Comparison of ENCODE assay signal across 1 cellular context in genomic region chr5:154756203-154756870, GRCh38.
TF ChIP-seq lines count a peak whose summit lies in the region.

No MANE protein-coding gene starts in this region.

TF ChIP-seq in K562, 482 proteins besides CTCF, POLR2A, EP300 and RAD21 (continued from another document and continues in another):
- TF ChIP-seq ZNF407 (IDR thresholded peaks at IDR 0.05; ENCODE audit: low read depth) (0 out of 2 replicates have a peak, but pooled peaks have one; percentile 16), C11orf30 (IDR thresholded peaks at IDR 0.05; ENCODE audit: low read depth) (peak; percentile 70), TAF1 (IDR thresholded peaks at IDR 0.05; ENCODE audit: control insufficient read depth, extremely low read depth, insufficient read depth, low read length, severe bottlenecking) (peak; percentile 19), MCM5 (IDR thresholded peaks at IDR 0.05; ENCODE audit: low read depth) (no peak), ETV1 (tag; conservative IDR thresholded peaks at IDR 0.05; ENCODE audit: low read depth) (no peak; the same call in 1 of the 2 replicates), POLR2AphosphoS5 (IDR thresholded peaks at IDR 0.05; ENCODE audit: control insufficient read depth, insufficient read depth, low read depth, low read length) (peak; percentile 24; the same call in 1 of the 2 replicates), ZNF253 (CRISPR knock-in tag; conservative IDR thresholded peaks at IDR 0.05) (no peak), MYC (IDR thresholded peaks at IDR 0.05; ENCODE audit: low read depth, low read length) (peak; percentile 20; the same call in 1 of the 2 replicates), MYC (CRISPR knock-in tag; IDR thresholded peaks at IDR 0.05; ENCODE audit: borderline replicate concordance, low read depth) (0 out of 2 replicates have a peak, but pooled peaks have one; percentile 40), NFRKB (IDR thresholded peaks at IDR 0.05; ENCODE audit: low read depth) (0 out of 2 replicates have a peak, but pooled peaks have one; percentile 47), NRF1 (conservative IDR thresholded peaks at IDR 0.05 in 1 of 2, IDR thresholded peaks at IDR 0.05 in 1 of 2) (no peak), CREB5 (CRISPR knock-in tag; IDR thresholded peaks at IDR 0.05) (no peak), ELK1 (CRISPR knock-in tag; IDR thresholded peaks at IDR 0.05) (no peak), PRPF4 (IDR thresholded peaks at IDR 0.05; ENCODE audit: insufficient read depth, low read depth, low read length, poor library complexity, severe bottlenecking) (peak; percentile 28), FOXK1 (CRISPR knock-in tag; IDR thresholded peaks at IDR 0.05; ENCODE audit: borderline replicate concordance) (0 out of 2 replicates have a peak, but pooled peaks have one; percentile 16), FOXK2 (conservative IDR thresholded peaks at IDR 0.05 in 1 of 2, IDR thresholded peaks at IDR 0.05 in 1 of 2; ENCODE audit: low read depth in 2 of 2) (no peak), SREBF2 (CRISPR knock-in tag; IDR thresholded peaks at IDR 0.05) (no peak), ZNF263 (CRISPR knock-in tag; IDR thresholded peaks at IDR 0.05; ENCODE audit: borderline replicate concordance) (peak; percentile 76), RBM14 (IDR thresholded peaks at IDR 0.05; ENCODE audit: borderline replicate concordance, insufficient read depth, low read depth, low read length) (0 out of 2 replicates have a peak, but pooled peaks have one; percentile 26), CCNT2 (IDR thresholded peaks at IDR 0.05; ENCODE audit: borderline replicate concordance, extremely low read depth, insufficient read length, low read depth, low read length) (peak; percentile 59), STAT6 (CRISPR knock-in tag; IDR thresholded peaks at IDR 0.05) (no peak)
- TF ChIP-seq, protein P1, sequence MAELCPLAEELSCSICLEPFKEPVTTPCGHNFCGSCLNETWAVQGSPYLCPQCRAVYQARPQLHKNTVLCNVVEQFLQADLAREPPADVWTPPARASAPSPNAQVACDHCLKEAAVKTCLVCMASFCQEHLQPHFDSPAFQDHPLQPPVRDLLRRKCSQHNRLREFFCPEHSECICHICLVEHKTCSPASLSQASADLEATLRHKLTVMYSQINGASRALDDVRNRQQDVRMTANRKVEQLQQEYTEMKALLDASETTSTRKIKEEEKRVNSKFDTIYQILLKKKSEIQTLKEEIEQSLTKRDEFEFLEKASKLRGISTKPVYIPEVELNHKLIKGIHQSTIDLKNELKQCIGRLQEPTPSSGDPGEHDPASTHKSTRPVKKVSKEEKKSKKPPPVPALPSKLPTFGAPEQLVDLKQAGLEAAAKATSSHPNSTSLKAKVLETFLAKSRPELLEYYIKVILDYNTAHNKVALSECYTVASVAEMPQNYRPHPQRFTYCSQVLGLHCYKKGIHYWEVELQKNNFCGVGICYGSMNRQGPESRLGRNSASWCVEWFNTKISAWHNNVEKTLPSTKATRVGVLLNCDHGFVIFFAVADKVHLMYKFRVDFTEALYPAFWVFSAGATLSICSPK (IDR thresholded peaks at IDR 0.05; ENCODE audit: borderline replicate concordance), result no peak
- TF ChIP-seq, protein P2, sequence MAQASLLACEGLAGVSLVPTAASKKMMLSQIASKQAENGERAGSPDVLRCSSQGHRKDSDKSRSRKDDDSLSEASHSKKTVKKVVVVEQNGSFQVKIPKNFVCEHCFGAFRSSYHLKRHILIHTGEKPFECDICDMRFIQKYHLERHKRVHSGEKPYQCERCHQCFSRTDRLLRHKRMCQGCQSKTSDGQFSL (CRISPR knock-in tag; IDR thresholded peaks at IDR 0.05), result peak; percentile 25; the same call in 1 of the 2 replicates
- TF ChIP-seq, protein P2 (tag; IDR thresholded peaks at IDR 0.05), result no peak
- TF ChIP-seq, protein P3, sequence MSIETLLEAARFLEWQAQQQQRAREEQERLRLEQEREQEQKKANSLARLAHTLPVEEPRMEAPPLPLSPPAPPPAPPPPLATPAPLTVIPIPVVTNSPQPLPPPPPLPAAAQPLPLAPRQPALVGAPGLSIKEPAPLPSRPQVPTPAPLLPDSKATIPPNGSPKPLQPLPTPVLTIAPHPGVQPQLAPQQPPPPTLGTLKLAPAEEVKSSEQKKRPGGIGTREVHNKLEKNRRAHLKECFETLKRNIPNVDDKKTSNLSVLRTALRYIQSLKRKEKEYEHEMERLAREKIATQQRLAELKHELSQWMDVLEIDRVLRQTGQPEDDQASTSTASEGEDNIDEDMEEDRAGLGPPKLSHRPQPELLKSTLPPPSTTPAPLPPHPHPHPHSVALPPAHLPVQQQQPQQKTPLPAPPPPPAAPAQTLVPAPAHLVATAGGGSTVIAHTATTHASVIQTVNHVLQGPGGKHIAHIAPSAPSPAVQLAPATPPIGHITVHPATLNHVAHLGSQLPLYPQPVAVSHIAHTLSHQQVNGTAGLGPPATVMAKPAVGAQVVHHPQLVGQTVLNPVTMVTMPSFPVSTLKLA (conservative IDR thresholded peaks at IDR 0.05), result peak in 1 of 2 experiments; percentile 30; a peak in 1 of 4 replicates
